ENCODE assay signal across 18 cellular contexts in genomic region chr14:60101801-60102200, GRCh38. TPM values are rescaled to one million over a fixed set of nuclear protein-coding genes. Genes with fewer than 3 reads are reported as not detected.
DNase-seq lines count a peak whose midpoint lies in the region; ATAC-seq and TF ChIP-seq lines count a peak whose summit lies in the region.
"Had no signal": no experiment of that assay in that cellular context is flagged by ENCODE, and none has a peak within 500 bp of the region (broad histone marks: within the 10 kb centered on the region; RNA-seq: fewer than 3 reads in every experiment).

No MANE protein-coding gene starts in this region.

- WGBS in heart left ventricle, 4 donors = 53 to 63% (median 58%) methylated on average over 1 of the region's 1 CpG
- 45 to 69% methylated on average over 1 of the region's 1 CpG for WGBS in heart right ventricle, 2 donors
- WGBS in tibial nerve, 2 donors = 88 to 93% methylated on average over 1 of the region's 1 CpG

- TF ChIP-seq CTCF in heart left ventricle (IDR thresholded peaks at IDR 0.05) (no peak), heart right ventricle (IDR thresholded peaks at IDR 0.05) (no peak), tibial nerve (IDR thresholded peaks at IDR 0.05) (no peak)

- no peak for TF ChIP-seq EP300 in tibial nerve (IDR thresholded peaks at IDR 0.05)

- no peaks in the 10 kb centered on the region for H3K27me3 ChIP-seq in heart left ventricle
- no peaks in the 10 kb centered on the region for H3K27me3 ChIP-seq in heart right ventricle
- no peaks in the 10 kb centered on the region for H3K27me3 ChIP-seq in tibial nerve
- H3K27me3 ChIP-seq: uterus had no signal

- H3K4me3 ChIP-seq in heart left ventricle (no peak overlapping the region), heart right ventricle (no peak overlapping the region), tibial nerve (no peak overlapping the region)
- H3K4me3 ChIP-seq: uterus had no signal

- intact Hi-C loops in heart left ventricle (cut with DNase I) = loop anchor here in 1 of 10 donors (10.0 kb wide), 1 partner anchor 53 kb away; no protein-coding TSS in a partner anchor
- intact Hi-C loops in cardiac septum (cut with DNase I) = no loop called here
- intact Hi-C loops in heart right ventricle (cut with DNase I) = no loop called here

- DNase-seq in heart left ventricle (no peak), cardiac septum (ENCODE audit: low spot score) (no peak), amniotic epithelial cell (ENCODE audit: low read depth) (peak; percentile 48), heart right ventricle (no peak), tibial nerve (ENCODE audit: low spot score in 2 of 2) (no peak)
- DNase-seq in central memory CD4-positive, alpha-beta T cell = no peak
- DNase-seq in stimulated activated naive CD4-positive, alpha-beta T cell treated with Interleukin-2 at 50 U/mL for 16 hours (lab: John Stamatoyannopoulos, UW) = no peak
- DNase-seq: ACHN; activated gamma-delta T cell; cerebellar nuclear complex; effector CD8-positive, alpha-beta T cell; Kasumi-1; NCI-H2107; NCI-H524 treated with DMSO at 0.1 percent for 48 hours; T-helper 1 cell; uterus had no signal

- TF ChIP-seq POLR2A in heart left ventricle (IDR thresholded peaks at IDR 0.05) = no peak
- no peak for TF ChIP-seq POLR2A in tibial nerve (IDR thresholded peaks at IDR 0.05)

- H3K4me1 ChIP-seq in heart left ventricle (peaks cover 0 to 61% (median 35%) of the 10 kb centered on the region in 12 donors), heart right ventricle (peaks cover 0 to 73% (median 34%) of the 10 kb centered on the region in 9 donors), tibial nerve (peaks cover 0 to 22% (median 0%) of the 10 kb centered on the region in 4 donors)

- ATAC-seq in heart left ventricle (peak in 3 of 4 donors; percentile 47 to 73 (median 63)), heart right ventricle (peak in 5 of 8 donors; percentile 38 to 72 (median 44)), HG03095 (IDR thresholded peaks at IDR 0.05; ENCODE audit: unreplicated experiment) (no peak)

- H3K27ac ChIP-seq in heart left ventricle (peak overlapping the region in 5 of 12 donors; percentile 7 to 39 (median 19)), heart right ventricle (peak overlapping the region in 3 of 10 donors; percentile 9 to 55 (median 11)), tibial nerve (no peak overlapping the region)
- H3K27ac ChIP-seq: uterus, VCaP had no signal

- H3K9me3 ChIP-seq in heart left ventricle = no peaks in the 10 kb centered on the region
- no peaks in the 10 kb centered on the region for H3K9me3 ChIP-seq in heart right ventricle
- no peaks in the 10 kb centered on the region for H3K9me3 ChIP-seq in tibial nerve
- H3K9me3 ChIP-seq: uterus had no signal

- H3K36me3 ChIP-seq in heart left ventricle (peaks cover 0 to 12% (median 0%) of the 10 kb centered on the region in 9 donors), heart right ventricle (peaks cover 0 to 18% (median 0%) of the 10 kb centered on the region in 9 donors), tibial nerve (peaks cover 0 to 13% (median 0%) of the 10 kb centered on the region in 3 donors)
- H3K36me3 ChIP-seq: uterus had no signal

RNA-seq across cellular contexts. Expression of gene PCNX4, which starts 10.1 kb away (rescaled TPM):
- 10 to 100 TPM; 22.1 to 56.2 (median 37.3) TPM for total RNA-seq in heart left ventricle
- polyA plus RNA-seq in heart left ventricle = 10 to 100 TPM; 19.7 TPM
- 44.2 TPM for total RNA-seq in cardiac septum
- total RNA-seq in heart right ventricle = 10 to 100 TPM; 24.7 to 56.7 (median 35.2) TPM
- polyA plus RNA-seq in heart right ventricle = 10 to 100 TPM; 10.9 to 25.4 TPM
- 10 to 100 TPM; 52.2 to 74.7 (median 62.9) TPM for total RNA-seq in tibial nerve
